In genomic region chr3:197297476-197298340, GRCh38 we compare ENCODE assay signal across 8 cellular contexts. TPM values are rescaled to one million over a fixed set of nuclear protein-coding genes. Genes with fewer than 3 reads are reported as not detected.
A peak's percentile ranks its signal among the peaks of the same experiment; 100 is the strongest.
DNase-seq lines count a peak whose midpoint lies in the region; ATAC-seq and TF ChIP-seq lines count a peak whose summit lies in the region.

No MANE protein-coding gene starts in this region.

- TF ChIP-seq CTCF in AG10803 (conservative IDR thresholded peaks at IDR 0.05; ENCODE audit: low read length) (no peak), chondrocyte (IDR thresholded peaks at IDR 0.05) (no peak)

- ATAC-seq in GM19043 (IDR thresholded peaks at IDR 0.05; ENCODE audit: low read depth, unreplicated experiment): peak; percentile 66
- peak; percentile 62 for ATAC-seq in HG03342 (IDR thresholded peaks at IDR 0.05; ENCODE audit: unreplicated experiment)

- H3K9me3 Mint-ChIP-seq in chondrocyte (ENCODE audit: low read depth): no peaks in the 10 kb centered on the region

- no peaks in the 10 kb centered on the region for H3K27me3 ChIP-seq in layer of hippocampus (ENCODE audit: control insufficient read depth, insufficient read depth, low read length)

- no peaks in the 10 kb centered on the region for H3K36me3 Mint-ChIP-seq in chondrocyte (ENCODE audit: low read depth)

- no peaks in the 10 kb centered on the region for H3K27me3 Mint-ChIP-seq in chondrocyte (ENCODE audit: low read depth)

- peak overlapping the region; percentile 94 for H3K27ac ChIP-seq in layer of hippocampus (ENCODE audit: low read depth, low read length)

- H3K27ac Mint-ChIP-seq in chondrocyte (ENCODE audit: unreplicated experiment): peak overlapping the region; percentile 93

- H3K4me3 ChIP-seq in AG10803 (ENCODE audit: low read length): peak overlapping the region; percentile 85

- H3K4me3 Mint-ChIP-seq in chondrocyte (ENCODE audit: unreplicated experiment): peak overlapping the region; percentile 82

- peaks cover 52% of the 10 kb centered on the region for H3K4me1 Mint-ChIP-seq in chondrocyte (ENCODE audit: low read depth)

- DNase-seq in AG10803 (ENCODE audit: low read depth) (peak; percentile 80), NCI-H345 (lab: John Stamatoyannopoulos, UW) (peak; percentile 98), chondrocyte (ENCODE audit: low spot score) (peak; percentile 95)
- DNase-seq in activated CD4-positive, alpha-beta T cell treated with anti-CD3 and anti-CD28 coated beads for 1 hour: peak; percentile 83
- DNase-seq in stimulated activated CD4-positive, alpha-beta T cell treated with anti-CD3 and anti-CD28 coated beads, Interleukin-1b, Interleukin-23, amount 100 ng/mL, for 24 hours (ENCODE audit: low read depth in 4 of 4, low spot score in 1 of 4): peak; percentile 68 to 86 (median 76)

RNA-seq across cellular contexts. Expression of gene DLG1, which starts 0.7 kb away (rescaled TPM):
- total RNA-seq in chondrocyte: 117 to 166 TPM (median 157 TPM) in 3 replicates

Comparison
In these comparisons a context has a peak if more than half of its experiments do, and no peak if none do; other contexts are left out.
1. Peak in every context shown above with its lines: DNase-seq, ATAC-seq, H3K4me3 ChIP-seq and H3K27ac ChIP-seq.